18 cellular contexts compared by ENCODE assay signal in genomic region chr10:114928818-114929217, GRCh38. TPM values are rescaled to one million over a fixed set of nuclear protein-coding genes. Genes with fewer than 3 reads are reported as not detected.
DNase-seq lines count a peak whose midpoint lies in the region; ATAC-seq and TF ChIP-seq lines count a peak whose summit lies in the region.
"Had no signal": no experiment of that assay in that cellular context is flagged by ENCODE, and none has a peak within 500 bp of the region (broad histone marks: within the 10 kb centered on the region; RNA-seq: fewer than 3 reads in every experiment).

No MANE protein-coding gene starts in this region.

- H3K79me2 ChIP-seq in SK-N-SH (ENCODE audit: insufficient read depth) (no peaks in the 10 kb centered on the region), GM23338 (replicated peaks; ENCODE audit: insufficient read depth) (no peaks in the 10 kb centered on the region)

- no peak overlapping the region for H3K4me3 Mint-ChIP-seq in GM23338
- no peak overlapping the region for H3K4me3 Mint-ChIP-seq in nephron
- H3K4me3 Mint-ChIP-seq: B cell; CD8-positive, alpha-beta T cell; H9; IgD-negative memory B cell had no signal

- H3K36me3 ChIP-seq in SK-N-SH (replicated peaks in 1 of 2; ENCODE audit: control insufficient read depth in 1 of 2, insufficient read depth in 2 of 2, low read length in 1 of 2) (no peaks in the 10 kb centered on the region), GM23338 (ENCODE audit: insufficient read depth) (no peaks in the 10 kb centered on the region)

- H3K4me3 ChIP-seq in SK-N-SH (ENCODE audit: low read depth in 2 of 2, low read length in 1 of 2) (no peak overlapping the region), GM23338 (no peak overlapping the region)
- H3K4me3 ChIP-seq: BLaER1 treated with 17β-estradiol and CSF1 and Interleukin-3, amounts not matched to agents 10 nM and 100 nM; GM12878 had no signal

- POLR2A ChIA-PET in SK-N-SH (lab: Yijun Ruan, JAX), result no interaction called here

- H3F3A ChIP-seq in SK-N-SH (replicated peaks; ENCODE audit: insufficient read depth) (peaks cover 16% of the 10 kb centered on the region), GM23338 (replicated peaks; ENCODE audit: low read depth) (no peaks in the 10 kb centered on the region)

- WGBS in SK-N-SH (ENCODE audit: low lambda C conversion rate), result 58% methylated on average over 2 of the region's 2 CpGs

- peaks cover 12% of the 10 kb centered on the region for H3K9me3 Mint-ChIP-seq in GM23338
- H3K9me3 Mint-ChIP-seq in nephron, result peaks cover 2% of the 10 kb centered on the region
- H3K9me3 Mint-ChIP-seq: CD8-positive, alpha-beta T cell had no signal

- no peak for TF ChIP-seq RAD21 in SK-N-SH (IDR thresholded peaks at IDR 0.05; ENCODE audit: low read length)

- H3K27me3 Mint-ChIP-seq in GM23338 (ENCODE audit: insufficient read depth, low read depth, poor library complexity) (no peaks in the 10 kb centered on the region), nephron (ENCODE audit: low read depth) (no peaks in the 10 kb centered on the region)

- no peak for TF ChIP-seq EP300 in SK-N-SH (IDR thresholded peaks at IDR 0.05; ENCODE audit: borderline replicate concordance in 1 of 2, low read depth in 1 of 2, low read length in 1 of 2)

- DNase-seq in SK-N-SH, result no peak
- DNase-seq in GM23338 (ENCODE audit: low spot score), result no peak
- peak; percentile 49 for DNase-seq in astrocyte of the hippocampus (ENCODE audit: low read depth, low spot score)
- no peak for DNase-seq in UCSD-AML1 (lab: John Stamatoyannopoulos, UW; ENCODE audit: unreplicated experiment)
- no peak for DNase-seq in GM13976 (ENCODE audit: low spot score)
- DNase-seq: 8988T; Calu3; CD8-positive, alpha-beta T cell; DMS79 treated with DMSO at 0.1 percent for 48 hours; H9 had no signal

- CTCF ChIA-PET in SK-N-SH (lab: Yijun Ruan, JAX), result no interaction called here

- no peaks in the 10 kb centered on the region for H3K4me1 Mint-ChIP-seq in GM23338
- peaks cover 45% of the 10 kb centered on the region for H3K4me1 Mint-ChIP-seq in nephron
- H3K4me1 Mint-ChIP-seq: H9, IgD-negative memory B cell had no signal

- peaks cover 2 to 15% of the 10 kb centered on the region in 2 experiments; a peak in 3 of 4 replicates for H3K4me1 ChIP-seq in SK-N-SH (ENCODE audit: control insufficient read depth in 1 of 2, insufficient read depth in 2 of 2, low read depth in 1 of 2, low read length in 1 of 2)
- no peaks in the 10 kb centered on the region for H3K4me1 ChIP-seq in GM23338 (ENCODE audit: insufficient read depth)

- TF ChIP-seq CTCF in SK-N-SH (IDR thresholded peaks at IDR 0.05), result no peak
- TF ChIP-seq CTCF in GM23338 (conservative IDR thresholded peaks at IDR 0.05; ENCODE audit: low read depth in 2 of 2), result no peak
- no peak for TF ChIP-seq CTCF in nephron (IDR thresholded peaks at IDR 0.05; ENCODE audit: unreplicated experiment in 3 of 3)
- no peak for TF ChIP-seq CTCF in GM13976 (IDR thresholded peaks at IDR 0.05; ENCODE audit: borderline replicate concordance, control extremely low read depth, extremely low read depth, insufficient read depth, missing control alignments)

- no peak overlapping the region for H3K27ac Mint-ChIP-seq in GM23338
- H3K27ac Mint-ChIP-seq in nephron, result peak overlapping the region in 2 of 3 experiments; percentile 38 to 69
- H3K27ac Mint-ChIP-seq: B cell; CD8-positive, alpha-beta T cell; H9; IgD-negative memory B cell had no signal

- in situ Hi-C loops in GM13976 (cut with MboI; ENCODE audit: low sequenced_read_pairs, unreplicated experiment), result no loop called here

- no peak overlapping the region for H3K9ac ChIP-seq in SK-N-SH
- H3K9ac ChIP-seq: BLaER1 treated with 17β-estradiol and CSF1 and Interleukin-3, amounts not matched to agents 10 nM and 100 nM had no signal

- H3K27ac ChIP-seq in SK-N-SH (ENCODE audit: low read depth in 2 of 2, low read length in 1 of 2) (no peak overlapping the region), GM23338 (ENCODE audit: low read depth) (no peak overlapping the region)
- H3K27ac ChIP-seq: BLaER1 treated with 17β-estradiol and CSF1 and Interleukin-3, amounts not matched to agents 10 nM and 100 nM had no signal

- H3K36me3 Mint-ChIP-seq in GM23338 (ENCODE audit: low read depth) (no peaks in the 10 kb centered on the region; the same call in 2 of the 3 replicates), nephron (ENCODE audit: low read depth) (no peaks in the 10 kb centered on the region)
- H3K36me3 Mint-ChIP-seq: CD8-positive, alpha-beta T cell had no signal

- H3K27me3 ChIP-seq in SK-N-SH (ENCODE audit: insufficient read depth) (no peaks in the 10 kb centered on the region), GM23338 (ENCODE audit: insufficient read depth) (no peaks in the 10 kb centered on the region)
- H3K27me3 ChIP-seq: BLaER1 treated with 17β-estradiol and CSF1 and Interleukin-3, amounts not matched to agents 10 nM and 100 nM had no signal

- H3K4me2 ChIP-seq in SK-N-SH, result no peak overlapping the region
- no peak overlapping the region for H3K4me2 ChIP-seq in GM23338
- H3K4me2 ChIP-seq: BLaER1 treated with 17β-estradiol and CSF1 and Interleukin-3, amounts not matched to agents 10 nM and 100 nM had no signal

- no peaks in the 10 kb centered on the region for H3K9me3 ChIP-seq in SK-N-SH

- H3K9me2 ChIP-seq in SK-N-SH, result no peaks in the 10 kb centered on the region
- no peaks in the 10 kb centered on the region for H3K9me2 ChIP-seq in GM23338 (ENCODE audit: insufficient read depth)

- ATAC-seq in SK-N-SH treated with all-trans-retinoic acid at 6 μM for 48 hours (no peak), GM23338 (no peak), GM21528 (IDR thresholded peaks at IDR 0.05; ENCODE audit: low FRiP score, unreplicated experiment) (no peak)
- ATAC-seq: CD8-positive, alpha-beta T cell; GM12878; HepG2 had no signal

- H4K20me1 ChIP-seq in SK-N-SH (ENCODE audit: insufficient read depth), result no peaks in the 10 kb centered on the region
- H4K20me1 ChIP-seq in GM23338 (replicated peaks; ENCODE audit: insufficient read depth), result no peaks in the 10 kb centered on the region
- H4K20me1 ChIP-seq: BLaER1 treated with 17β-estradiol and CSF1 and Interleukin-3, amounts not matched to agents 10 nM and 100 nM had no signal

- H2AFZ ChIP-seq in SK-N-SH (ENCODE audit: low read depth) (no peak overlapping the region), GM23338 (0 out of 2 replicates have a peak overlapping the region, but pooled peaks have one; percentile 14)

TF ChIP-seq in SK-N-SH treated with all-trans-retinoic acid at 6 μM for 48 hours, 23 proteins besides CTCF, POLR2A, EP300 and RAD21:
- no peak for TF ChIP-seq ESRRG (CRISPR knock-in tag; IDR thresholded peaks at IDR 0.05)
- TF ChIP-seq ISL1 (CRISPR knock-in tag; IDR thresholded peaks at IDR 0.05), result 0 out of 2 replicates have a peak, but pooled peaks have one; percentile 17

TF ChIP-seq in SK-N-SH, 30 proteins besides CTCF, POLR2A, EP300 and RAD21:
- TF ChIP-seq EZH2phosphoT487 (IDR thresholded peaks at IDR 0.05; ENCODE audit: borderline replicate concordance, low read depth), result no peak
- TF ChIP-seq FOXJ3 (CRISPR knock-in tag; IDR thresholded peaks at IDR 0.05), result no peak
- no peak for TF ChIP-seq PBX3 (IDR thresholded peaks at IDR 0.05)
- TF ChIP-seq YY1 (IDR thresholded peaks at IDR 0.05; ENCODE audit: low read depth), result no peak
TF ChIP-seq in SK-N-SH: peak in this region for 0.

TF ChIP-seq in GM23338, 12 proteins besides CTCF, POLR2A, EP300 and RAD21 (continues in another document):
- TF ChIP-seq ZNF331 (CRISPR knock-in tag; IDR thresholded peaks at IDR 0.05; ENCODE audit: low read depth) (no peak), EZH2phosphoT487 (IDR thresholded peaks at IDR 0.05; ENCODE audit: unreplicated experiment) (no peak)

RNA-seq across cellular contexts. Expression of gene TRUB1, which starts 9.2 kb away (rescaled TPM):
- polyA plus RNA-seq in SK-N-SH (2012; rRNA removed) (9.9 and 11.1 TPM in 2 replicates), GM23338 (2016; fragmentation: Nextera tagmentation; extraction: Ambion mirVana) (15.0 and 15.5 TPM in 2 replicates)
- polyA plus RNA-seq in SK-N-SH (2012; cell fraction: cytosol; rRNA removed), result 11.6 and 16.6 TPM in 2 replicates
- polyA plus RNA-seq in SK-N-SH (2012; cell fraction: nucleus; rRNA removed), result 7.9 and 8.3 TPM in 2 replicates
- total RNA-seq in GM23338 (2014; rRNA removed; shearing (Covaris generic)), result 32.7 and 34.5 TPM in 2 replicates
